ENCODE assay signal across 27 cellular contexts in genomic region chr5:138021771-138022170, GRCh38.
"Had no signal": no experiment of that assay in that cellular context is flagged by ENCODE, and none has a peak within 500 bp of the region (broad histone marks: within the 10 kb centered on the region; RNA-seq: fewer than 3 reads in every experiment).

No MANE protein-coding gene starts in this region.

- DNase-seq: activated CD4-positive, alpha-beta memory T cell treated with anti-CD3 and anti-CD28 coated beads, Interleukin-2, amount 10 ng/mL, durations not matched to agents 7 days and 5 days; activated CD4-positive, alpha-beta T cell treated with anti-CD3 and anti-CD28 coated beads for 1 hour; activated CD4-positive, alpha-beta T cell treated with anti-CD3 and anti-CD28 coated beads for 4 hours; activated CD4-positive, alpha-beta T cell treated with anti-CD3 and anti-CD28 coated beads, Interleukin-2, amount 10 ng/mL, durations not matched to agents 7 days and 5 days; activated CD4-positive, alpha-beta T cell treated with anti-CD3 and anti-CD28 coated beads, Interleukin-2, amount 50 U/mL, for 4 hours; activated CD8-positive, alpha-beta memory T cell treated with anti-CD3 and anti-CD28 coated beads, Interleukin-2, amount 50 U/mL, for 48 hours; activated gamma-delta T cell; activated naive CD4-positive, alpha-beta T cell; activated naive CD4-positive, alpha-beta T cell treated with anti-CD3 and anti-CD28 coated beads, Interleukin-2, amount 10 ng/mL, durations not matched to agents 7 days and 5 days; activated T-cell treated with anti-CD3 and anti-CD28 coated beads for 4 hours; activated T-cell treated with anti-CD3 and anti-CD28 coated beads, Interleukin-2, amount 50 U/mL, for 24 hours; activated T-cell treated with anti-CD3 and anti-CD28 coated beads, Interleukin-2, amount 50 U/mL, for 72 hours; adrenal gland; amygdala; aorta; body of pancreas; central memory CD4-positive, alpha-beta T cell; cerebellar nuclear complex; colonic mucosa; effector CD8-positive, alpha-beta T cell; esophagus squamous epithelium; foreskin melanocyte; heart right ventricle; T-helper 2 cell had no signal

- H3K9me3 ChIP-seq: adrenal gland, body of pancreas, colonic mucosa, esophagus squamous epithelium, gastroesophageal sphincter, heart right ventricle had no signal

- H3K4me3 ChIP-seq: adrenal gland, body of pancreas, colonic mucosa, esophagus squamous epithelium, gastroesophageal sphincter, heart right ventricle had no signal

- H3K27ac Mint-ChIP-seq: activated CD4-positive, alpha-beta memory T cell treated with anti-CD3 and anti-CD28 coated beads, Interleukin-2, amount 10 ng/mL, durations not matched to agents 7 days and 5 days; activated CD4-positive, alpha-beta T cell treated with anti-CD3 and anti-CD28 coated beads, Interleukin-2, amount 10 ng/mL, durations not matched to agents 7 days and 5 days; activated naive CD4-positive, alpha-beta T cell treated with anti-CD3 and anti-CD28 coated beads, Interleukin-2, amount 10 ng/mL, durations not matched to agents 7 days and 5 days; activated naive CD4-positive, alpha-beta T cell treated with anti-CD3 and anti-CD28 coated beads, Interleukin-2, amount 50 U/mL, for 72 hours; activated T-cell treated with anti-CD3 and anti-CD28 coated beads, Interleukin-2, amount 50 U/mL, for 24 hours; activated T-cell treated with anti-CD3 and anti-CD28 coated beads, Interleukin-2, amount 50 U/mL, for 72 hours had no signal

- H3K4me3 Mint-ChIP-seq: activated CD4-positive, alpha-beta memory T cell treated with anti-CD3 and anti-CD28 coated beads, Interleukin-2, amount 10 ng/mL, durations not matched to agents 7 days and 5 days; activated CD4-positive, alpha-beta T cell treated with anti-CD3 and anti-CD28 coated beads, Interleukin-2, amount 10 ng/mL, durations not matched to agents 7 days and 5 days; activated naive CD4-positive, alpha-beta T cell treated with anti-CD3 and anti-CD28 coated beads, Interleukin-2, amount 10 ng/mL, durations not matched to agents 7 days and 5 days; activated T-cell treated with anti-CD3 and anti-CD28 coated beads, Interleukin-2, amount 50 U/mL, for 24 hours; activated T-cell treated with anti-CD3 and anti-CD28 coated beads, Interleukin-2, amount 50 U/mL, for 72 hours had no signal

- H3K4me1 ChIP-seq: body of pancreas, colonic mucosa had no signal

- H3K9me3 Mint-ChIP-seq: activated CD4-positive, alpha-beta memory T cell treated with anti-CD3 and anti-CD28 coated beads, Interleukin-2, amount 10 ng/mL, durations not matched to agents 7 days and 5 days; activated CD4-positive, alpha-beta T cell treated with anti-CD3 and anti-CD28 coated beads, Interleukin-2, amount 10 ng/mL, durations not matched to agents 7 days and 5 days; activated naive CD4-positive, alpha-beta T cell treated with anti-CD3 and anti-CD28 coated beads, Interleukin-2, amount 10 ng/mL, durations not matched to agents 7 days and 5 days; activated naive CD4-positive, alpha-beta T cell treated with anti-CD3 and anti-CD28 coated beads, Interleukin-2, amount 50 U/mL, for 72 hours; activated T-cell treated with anti-CD3 and anti-CD28 coated beads, Interleukin-2, amount 50 U/mL, for 24 hours; activated T-cell treated with anti-CD3 and anti-CD28 coated beads, Interleukin-2, amount 50 U/mL, for 72 hours had no signal

- H3K27me3 Mint-ChIP-seq: activated CD4-positive, alpha-beta memory T cell treated with anti-CD3 and anti-CD28 coated beads, Interleukin-2, amount 10 ng/mL, durations not matched to agents 7 days and 5 days; activated CD4-positive, alpha-beta T cell treated with anti-CD3 and anti-CD28 coated beads, Interleukin-2, amount 10 ng/mL, durations not matched to agents 7 days and 5 days; activated naive CD4-positive, alpha-beta T cell treated with anti-CD3 and anti-CD28 coated beads, Interleukin-2, amount 10 ng/mL, durations not matched to agents 7 days and 5 days; activated T-cell treated with anti-CD3 and anti-CD28 coated beads, Interleukin-2, amount 50 U/mL, for 24 hours had no signal

- H3K27ac ChIP-seq: adrenal gland, body of pancreas, colonic mucosa, epithelial cell of prostate, esophagus squamous epithelium, gastroesophageal sphincter, heart right ventricle had no signal

- H3K27me3 ChIP-seq: adrenal gland, body of pancreas, colonic mucosa, esophagus squamous epithelium, gastroesophageal sphincter, heart right ventricle had no signal

- ATAC-seq: activated naive CD4-positive, alpha-beta T cell treated with anti-CD3 and anti-CD28 coated beads, Interleukin-2, amount 50 U/mL, for 72 hours; activated T-cell treated with anti-CD3 and anti-CD28 coated beads, Interleukin-2, amount 50 U/mL, for 72 hours; body of pancreas; gastroesophageal sphincter; heart right ventricle had no signal
